Comparison of ENCODE assay signal across 12 cellular contexts in the genomic region with DNA sequence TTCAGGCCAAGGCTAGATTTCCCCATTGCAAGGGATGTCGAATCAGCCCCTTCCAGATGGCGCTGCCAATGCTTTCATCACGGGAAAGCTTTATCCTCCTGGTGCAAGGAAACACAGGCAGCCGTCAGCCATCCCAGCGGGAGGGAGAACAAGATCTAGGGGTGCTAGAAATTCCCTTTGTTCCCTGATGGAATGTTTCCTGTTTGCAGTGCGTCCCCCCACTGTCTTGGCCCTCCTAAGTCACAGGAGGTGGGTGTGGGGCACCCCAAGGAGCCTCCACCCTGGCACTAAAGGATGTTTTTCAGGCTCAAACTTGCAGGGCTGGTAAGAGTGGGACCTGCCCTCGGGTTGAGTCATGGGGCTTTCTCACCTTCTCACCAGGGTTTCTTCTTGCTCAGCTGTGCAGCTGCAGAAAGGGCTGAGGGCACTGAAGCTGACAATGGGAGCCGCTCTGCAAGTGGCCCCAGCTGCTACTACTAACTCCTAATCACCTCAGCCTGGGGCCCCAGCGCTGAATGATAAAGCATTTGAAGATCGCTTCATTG.
A peak's percentile ranks its signal among the peaks of the same experiment; 100 is the strongest.
DNase-seq lines count a peak whose midpoint lies in the region; ATAC-seq and TF ChIP-seq lines count a peak whose summit lies in the region.
"Had no signal": no experiment of that assay in that cellular context is flagged by ENCODE, and none has a peak within 500 bp of the region (broad histone marks: within the 10 kb centered on the region; RNA-seq: fewer than 3 reads in every experiment).

No MANE protein-coding gene starts in this region.

- H3K4me3 ChIP-seq in breast epithelium (no peak overlapping the region), upper lobe of right lung (no peak overlapping the region), BE2C (ENCODE audit: low read depth, low read length) (no peak overlapping the region), heart left ventricle (no peak overlapping the region)

- no peaks in the 10 kb centered on the region for H3K9me3 Mint-ChIP-seq in activated naive CD4-positive, alpha-beta T cell treated with anti-CD3 and anti-CD28 coated beads for 36 hours
- H3K9me3 Mint-ChIP-seq: mesothelial cell of epicardium; stimulated activated naive CD8-positive, alpha-beta T cell treated with anti-CD3 and anti-CD28 coated beads, Interleukin-15, Interleukin-2, amounts not matched to agents 100 ng/mL and 50 ng/mL, for 24 hours had no signal

- no peak overlapping the region for H3K27ac Mint-ChIP-seq in activated naive CD4-positive, alpha-beta T cell treated with anti-CD3 and anti-CD28 coated beads for 36 hours
- H3K27ac Mint-ChIP-seq: mesothelial cell of epicardium; stimulated activated naive CD8-positive, alpha-beta T cell treated with anti-CD3 and anti-CD28 coated beads, Interleukin-15, Interleukin-2, amounts not matched to agents 100 ng/mL and 50 ng/mL, for 24 hours had no signal

- H3K4me3 Mint-ChIP-seq in activated naive CD4-positive, alpha-beta T cell treated with anti-CD3 and anti-CD28 coated beads for 36 hours, result no peak overlapping the region
- H3K4me3 Mint-ChIP-seq: mesothelial cell of epicardium; stimulated activated naive CD8-positive, alpha-beta T cell treated with anti-CD3 and anti-CD28 coated beads, Interleukin-15, Interleukin-2, amounts not matched to agents 100 ng/mL and 50 ng/mL, for 24 hours had no signal

- ATAC-seq in HG03025 (IDR thresholded peaks at IDR 0.05; ENCODE audit: low FRiP score, unreplicated experiment) (peak; percentile 69), upper lobe of right lung (no peak), heart left ventricle (no peak)

- H3K27me3 ChIP-seq in breast epithelium (no peaks in the 10 kb centered on the region), upper lobe of right lung (no peaks in the 10 kb centered on the region), BE2C (no peaks in the 10 kb centered on the region), heart left ventricle (no peaks in the 10 kb centered on the region)

- H3K27ac ChIP-seq in breast epithelium, result peak overlapping the region in 1 of 2 donors; percentile 52
- H3K27ac ChIP-seq in upper lobe of right lung, result no peak overlapping the region
- peak overlapping the region in 1 of 12 donors; percentile 9 for H3K27ac ChIP-seq in heart left ventricle

- CTCF ChIA-PET in activated naive CD4-positive, alpha-beta T cell treated with anti-CD3 and anti-CD28 coated beads for 36 hours (lab: Charles Lee), result interaction anchor here (0.6 kb wide), 1 partner anchor 494 kb away, joined by 5 read pairs; no protein-coding TSS in a partner anchor

- WGBS in heart left ventricle, 4 donors, result 75 to 77% (median 76%) methylated on average over 8 to 10 of the region's 10 CpGs

- H3K9me3 ChIP-seq in breast epithelium (no peaks in the 10 kb centered on the region), upper lobe of right lung (no peaks in the 10 kb centered on the region), BE2C (no peaks in the 10 kb centered on the region), heart left ventricle (no peaks in the 10 kb centered on the region)

- DNase-seq in activated naive CD4-positive, alpha-beta T cell treated with anti-CD3 and anti-CD28 coated beads for 36 hours, result peak; percentile 41
- DNase-seq in activated naive CD4-positive, alpha-beta T cell (lab: John Stamatoyannopoulos, UW), result no peak
- peak; percentile 14 to 32 for DNase-seq in breast epithelium (ENCODE audit: low spot score in 2 of 2)
- DNase-seq in upper lobe of right lung, result peak; percentile 40
- no peak for DNase-seq in stimulated activated CD4-positive, alpha-beta T cell treated with anti-CD3 and anti-CD28 coated beads, Interleukin-2, amount 100 ng/mL, for 24 hours
- no peak for DNase-seq in BE2C
- no peak for DNase-seq in heart left ventricle
- DNase-seq: foreskin melanocyte, OCI-M1 had no signal

- H3K4me1 Mint-ChIP-seq in activated naive CD4-positive, alpha-beta T cell treated with anti-CD3 and anti-CD28 coated beads for 36 hours (ENCODE audit: low read depth), result no peaks in the 10 kb centered on the region

- TF ChIP-seq CTCF in breast epithelium (IDR thresholded peaks at IDR 0.05) (no peak), upper lobe of right lung (IDR thresholded peaks at IDR 0.05) (no peak), BE2C (IDR thresholded peaks at IDR 0.05; ENCODE audit: low read depth, low read length) (no peak), heart left ventricle (IDR thresholded peaks at IDR 0.05) (no peak)

- no peaks in the 10 kb centered on the region for H3K27me3 Mint-ChIP-seq in activated naive CD4-positive, alpha-beta T cell treated with anti-CD3 and anti-CD28 coated beads for 36 hours (ENCODE audit: low read depth)
- H3K27me3 Mint-ChIP-seq: stimulated activated naive CD8-positive, alpha-beta T cell treated with anti-CD3 and anti-CD28 coated beads, Interleukin-15, Interleukin-2, amounts not matched to agents 100 ng/mL and 50 ng/mL, for 24 hours had no signal

- no peak for TF ChIP-seq POLR2A in breast epithelium (IDR thresholded peaks at IDR 0.05)
- TF ChIP-seq POLR2A in heart left ventricle (IDR thresholded peaks at IDR 0.05), result no peak

- H3K36me3 ChIP-seq in breast epithelium, result no peaks in the 10 kb centered on the region
- peaks cover 22% of the 10 kb centered on the region for H3K36me3 ChIP-seq in upper lobe of right lung
- no peaks in the 10 kb centered on the region for H3K36me3 ChIP-seq in BE2C
- H3K36me3 ChIP-seq in heart left ventricle, result peaks cover 0 to 74% (median 61%) of the 10 kb centered on the region in 9 donors

- no peaks in the 10 kb centered on the region for H3K36me3 Mint-ChIP-seq in activated naive CD4-positive, alpha-beta T cell treated with anti-CD3 and anti-CD28 coated beads for 36 hours (ENCODE audit: low read depth)

- intact Hi-C loops in activated naive CD4-positive, alpha-beta T cell treated with anti-CD3 and anti-CD28 coated beads for 36 hours (cut with micrococcal nuclease), result no loop called here
- intact Hi-C loops in breast epithelium (cut with DNase I; ENCODE audit: low total_unique reads) (no loop called here), upper lobe of right lung (cut with DNase I) (no loop called here), heart left ventricle (cut with DNase I) (no loop called here)

- H3K4me1 ChIP-seq in breast epithelium, result peaks cover 0 to 8% of the 10 kb centered on the region in 2 donors
- H3K4me1 ChIP-seq in upper lobe of right lung, result peaks cover 18% of the 10 kb centered on the region
- H3K4me1 ChIP-seq in BE2C, result no peaks in the 10 kb centered on the region
- H3K4me1 ChIP-seq in heart left ventricle, result peaks cover 4 to 49% (median 27%) of the 10 kb centered on the region in 12 donors

Comparison
In these comparisons a context has a peak if more than half of its experiments do, and no peak if none do; other contexts are left out.
1. DNase-seq: peak in activated naive CD4-positive, alpha-beta T cell treated with anti-CD3 and anti-CD28 coated beads for 36 hours (single experiment), breast epithelium (2 of 2) and upper lobe of right lung (single experiment); none in activated naive CD4-positive, alpha-beta T cell (0 of 4), stimulated activated CD4-positive, alpha-beta T cell treated with anti-CD3 and anti-CD28 coated beads, Interleukin-2, amount 100 ng/mL, for 24 hours (0 of 2), BE2C (single experiment) and heart left ventricle (0 of 5).